In the genomic region with DNA sequence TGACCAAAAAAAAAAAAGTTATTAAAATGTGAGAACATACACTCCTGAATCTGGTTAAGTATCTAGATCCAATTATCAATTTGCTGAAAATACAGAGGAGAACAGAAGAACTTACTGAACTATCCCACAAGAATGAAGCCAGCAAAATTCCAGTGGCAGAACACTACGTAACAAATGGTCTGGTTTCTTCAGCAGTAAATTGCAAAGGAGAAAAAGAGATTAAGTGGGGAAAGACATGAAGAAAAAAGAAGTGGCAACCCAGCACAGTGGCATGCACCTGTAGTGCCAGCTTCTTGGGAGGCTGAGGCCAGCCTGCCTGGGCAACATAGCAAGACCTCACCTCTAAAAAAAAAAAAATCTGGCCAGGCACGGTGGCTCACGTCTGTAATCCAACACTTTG, we compare ENCODE assay signal across 18 cellular contexts.
A peak's percentile ranks its signal among the peaks of the same experiment; 100 is the strongest.
DNase-seq lines count a peak whose midpoint lies in the region; ATAC-seq and TF ChIP-seq lines count a peak whose summit lies in the region.
"Had no signal": no experiment of that assay in that cellular context is flagged by ENCODE, and none has a peak within 500 bp of the region (broad histone marks: within the 10 kb centered on the region; RNA-seq: fewer than 3 reads in every experiment).

No MANE protein-coding gene starts in this region.

- peaks cover 26% of the 10 kb centered on the region for H3K36me3 Mint-ChIP-seq in nephron progenitor cell (ENCODE audit: low read depth)
- no peaks in the 10 kb centered on the region for H3K36me3 Mint-ChIP-seq in stimulated activated effector memory CD8-positive, alpha-beta T cell treated with anti-CD3 and anti-CD28 coated beads, Interleukin-12 subunit alpha, Interleukin-12 subunit beta, amount 100 ng/mL, for 72 hours

- TF ChIP-seq CTCF in AG10803 (conservative IDR thresholded peaks at IDR 0.05; ENCODE audit: low read length) (no peak), nephron progenitor cell (IDR thresholded peaks at IDR 0.05) (no peak)

- no peak overlapping the region for H3K4me3 Mint-ChIP-seq in nephron progenitor cell
- no peak overlapping the region for H3K4me3 Mint-ChIP-seq in stimulated activated effector memory CD8-positive, alpha-beta T cell treated with anti-CD3 and anti-CD28 coated beads, Interleukin-12 subunit alpha, Interleukin-12 subunit beta, amount 100 ng/mL, for 72 hours
- H3K4me3 Mint-ChIP-seq: B cell; CD4-positive, alpha-beta T cell; CD8-positive, alpha-beta memory T cell; GM23338; H9 had no signal

- DNase-seq in AG10803 (ENCODE audit: low read depth) (peak; percentile 6), HEK293T (ENCODE audit: extremely low spot score) (no peak), nephron progenitor cell (no peak), A172 (ENCODE audit: low spot score) (no peak)
- no peak for DNase-seq in stimulated activated effector memory CD8-positive, alpha-beta T cell treated with anti-CD3 and anti-CD28 coated beads, Interleukin-12 subunit alpha, Interleukin-12 subunit beta, amount 100 ng/mL, for 72 hours (ENCODE audit: low spot score in 2 of 2)
- no peak for DNase-seq in central memory CD4-positive, alpha-beta T cell
- DNase-seq: CD4-positive, alpha-beta T cell; CD8-positive, alpha-beta memory T cell; DMS 273 treated with DMSO at 0.1 percent for 48 hours; DMS79; EL; GDM1; H9 had no signal

- ATAC-seq in stimulated activated effector memory CD8-positive, alpha-beta T cell treated with anti-CD3 and anti-CD28 coated beads, Interleukin-12 subunit alpha, Interleukin-12 subunit beta, amount 100 ng/mL, for 72 hours = no peak
- ATAC-seq in HG02642 (IDR thresholded peaks at IDR 0.05; ENCODE audit: poor library complexity, unreplicated experiment) = no peak
- ATAC-seq: GM23338, HCT116 had no signal

- POLR2A ChIA-PET in HEK293T (lab: Yijun Ruan, JAX) = interaction anchor here (0.6 kb wide), 1 partner anchor 10 kb away, joined by 3 read pairs; no protein-coding TSS in a partner anchor

- CTCF ChIA-PET in HEK293T (lab: Yijun Ruan, JAX) = no interaction called here

- H3K9me3 Mint-ChIP-seq in nephron progenitor cell = peaks cover 16% of the 10 kb centered on the region
- H3K9me3 Mint-ChIP-seq in stimulated activated effector memory CD8-positive, alpha-beta T cell treated with anti-CD3 and anti-CD28 coated beads, Interleukin-12 subunit alpha, Interleukin-12 subunit beta, amount 100 ng/mL, for 72 hours = peaks cover 4% of the 10 kb centered on the region

- peaks cover 14% of the 10 kb centered on the region for H3K4me1 Mint-ChIP-seq in nephron progenitor cell
- no peaks in the 10 kb centered on the region for H3K4me1 Mint-ChIP-seq in stimulated activated effector memory CD8-positive, alpha-beta T cell treated with anti-CD3 and anti-CD28 coated beads, Interleukin-12 subunit alpha, Interleukin-12 subunit beta, amount 100 ng/mL, for 72 hours
- H3K4me1 Mint-ChIP-seq: B cell; CD8-positive, alpha-beta memory T cell; GM23338; H9 had no signal

- peak overlapping the region; percentile 58 for H3K27ac Mint-ChIP-seq in nephron progenitor cell
- H3K27ac Mint-ChIP-seq in stimulated activated effector memory CD8-positive, alpha-beta T cell treated with anti-CD3 and anti-CD28 coated beads, Interleukin-12 subunit alpha, Interleukin-12 subunit beta, amount 100 ng/mL, for 72 hours = peak overlapping the region; percentile 27
- H3K27ac Mint-ChIP-seq: B cell; CD4-positive, alpha-beta T cell; GM23338; H9 had no signal

- peaks cover 18% of the 10 kb centered on the region for H3K27me3 Mint-ChIP-seq in nephron progenitor cell (ENCODE audit: low read depth, poor library complexity)
- H3K27me3 Mint-ChIP-seq: B cell; CD4-positive, alpha-beta T cell; CD8-positive, alpha-beta memory T cell had no signal

- H3K4me3 ChIP-seq in AG10803 (ENCODE audit: low read length) = no peak overlapping the region
- H3K4me3 ChIP-seq: BLaER1, GM23338 had no signal

TF ChIP-seq in HEK293T, 16 proteins besides CTCF, POLR2A, EP300 and RAD21:
- TF ChIP-seq SUZ12 (IDR thresholded peaks at IDR 0.05) = no peak
- peak; percentile 25; the same call in 1 of the 2 replicates for TF ChIP-seq ZNF384 (IDR thresholded peaks at IDR 0.05)
